In genomic region chr6:8583291-8583690, GRCh38 we compare ENCODE assay signal across 33 cellular contexts.
"Had no signal": no experiment of that assay in that cellular context is flagged by ENCODE, and none has a peak within 500 bp of the region (broad histone marks: within the 10 kb centered on the region; RNA-seq: fewer than 3 reads in every experiment).

No MANE protein-coding gene starts in this region.

- FAIRE-seq: astrocyte, bronchial epithelial cell had no signal

- H3K27me3 ChIP-seq: adrenal gland, ascending aorta, body of pancreas, brain microvascular endothelial cell, breast epithelium, cardiac muscle cell had no signal

- ATAC-seq: activated naive CD4-positive, alpha-beta T cell treated with anti-CD3 and anti-CD28 coated beads, Interleukin-2, amount 50 U/mL, for 72 hours; activated naive CD8-positive, alpha-beta T cell treated with anti-CD3 and anti-CD28 coated beads, Interleukin-2, amount 50 U/mL, for 24 hours; activated T-cell treated with anti-CD3 and anti-CD28 coated beads, Interleukin-2, amount 50 U/mL, for 4 hours; activated T-cell treated with anti-CD3 and anti-CD28 coated beads, Interleukin-2, amount 50 U/mL, for 72 hours; activated T-helper 17 cell treated with anti-CD3 and anti-CD28 coated beads, Interleukin-2, amount 50 U/mL, for 72 hours; body of pancreas had no signal

- H3K27ac ChIP-seq: adrenal gland, ascending aorta, body of pancreas, brain microvascular endothelial cell, breast epithelium, cardiac muscle cell had no signal

- H3K4me3 ChIP-seq: adrenal gland, ascending aorta, body of pancreas, breast epithelium, cardiac muscle cell had no signal

- H3K36me3 ChIP-seq: adrenal gland, ascending aorta, brain microvascular endothelial cell, breast epithelium, cardiac muscle cell had no signal

- H3K9me3 ChIP-seq: body of pancreas, breast epithelium had no signal

- H3K4me1 ChIP-seq: adrenal gland, ascending aorta, body of pancreas, breast epithelium had no signal

- DNase-seq: activated effector memory CD4-positive, alpha-beta T cell treated with anti-CD3 and anti-CD28 coated beads, Interleukin-2, amount 50 U/mL, for 16 hours; activated effector memory CD4-positive, alpha-beta T cell treated with Interleukin-2 at 50 U/mL for 16 hours; activated gamma-delta T cell; activated gamma-delta T cell treated with Interleukin-2 at 50 U/mL for 16 hours; activated naive CD4-positive, alpha-beta T cell; activated naive CD4-positive, alpha-beta T cell treated with anti-CD3 and anti-CD28 coated beads for 36 hours; activated naive CD4-positive, alpha-beta T cell treated with anti-CD3 and anti-CD28 coated beads, Interleukin-2, amount 10 ng/mL, durations not matched to agents 7 days and 5 days; activated naive CD4-positive, alpha-beta T cell treated with anti-CD3 and anti-CD28 coated beads, Interleukin-2, amount 50 U/mL, for 16 hours; activated naive CD4-positive, alpha-beta T cell treated with Interleukin-2 at 50 U/mL for 16 hours; activated naive CD8-positive, alpha-beta T cell treated with anti-CD3 and anti-CD28 coated beads for 36 hours; activated naive CD8-positive, alpha-beta T cell treated with anti-CD3 and anti-CD28 coated beads, Interleukin-2, amount 10 ng/mL, durations not matched to agents 7 days and 5 days; activated naive CD8-positive, alpha-beta T cell treated with anti-CD3 and anti-CD28 coated beads, Interleukin-2, amount 50 U/mL, for 24 hours; activated T-cell treated with anti-CD3 and anti-CD28 coated beads, Interleukin-2, amount 50 U/mL, for 24 hours; activated T-cell treated with anti-CD3 and anti-CD28 coated beads, Interleukin-2, amount 50 U/mL, for 4 hours; activated T-cell treated with anti-CD3 and anti-CD28 coated beads, Interleukin-2, amount 50 U/mL, for 48 hours; activated T-cell treated with anti-CD3 and anti-CD28 coated beads, Interleukin-2, amount 50 U/mL, for 72 hours; adrenal gland; amniotic stem cell; amygdala; anterior cingulate cortex; aorta; body of pancreas; brain microvascular endothelial cell; caudate nucleus; central memory CD4-positive, alpha-beta T cell; cerebellar nuclear complex had no signal
